In genomic region chr22:45576273-45576625, GRCh38 we compare ENCODE assay signal across 29 cellular contexts.
"Had no signal": no experiment of that assay in that cellular context is flagged by ENCODE, and none has a peak within 500 bp of the region (broad histone marks: within the 10 kb centered on the region; RNA-seq: fewer than 3 reads in every experiment).

No MANE protein-coding gene starts in this region.

- H3K4me2 ChIP-seq: hepatocyte, neural progenitor cell had no signal

- H3K27ac ChIP-seq: colonic mucosa, epithelial cell of prostate, gastrocnemius medialis, hepatocyte, neural progenitor cell, prostate gland, right atrium auricular region, skin epidermis, spleen, testis, tibial artery had no signal

- H3K36me3 Mint-ChIP-seq: stimulated activated memory B cell treated with anti-CD40 and anti-IgM and Interleukin-4, amounts not matched to agents 10 μg/mL and 1 μg/mL and 100 μg/mL, for 72 hours had no signal

- H3K4me1 ChIP-seq: colonic mucosa, gastrocnemius medialis, neural progenitor cell, prostate gland, right atrium auricular region, testis had no signal

- H3K36me3 ChIP-seq: colonic mucosa, gastrocnemius medialis, neural progenitor cell, prostate gland, spleen had no signal

- H2AFZ ChIP-seq: hepatocyte, neural progenitor cell had no signal

- H3K4me3 ChIP-seq: colonic mucosa, gastrocnemius medialis, hepatocyte, lung, mucosa of descending colon, neural progenitor cell, prostate gland, right atrium auricular region, skin epidermis, spleen, testis, tibial artery had no signal

- H3K4me1 Mint-ChIP-seq: endodermal cell had no signal

- H3K9me3 Mint-ChIP-seq: dendritic cell treated with granulocyte-macrophage colony-stimulating factor and Interleukin-4, amounts not matched to agents 40 ng/mL and 50 ng/mL, for 4 days; type B pancreatic cell had no signal

- H3K79me2 ChIP-seq: hepatocyte had no signal

- H3K27me3 ChIP-seq: colonic mucosa, hepatocyte, neural progenitor cell, right atrium auricular region, testis had no signal

- H3K27ac Mint-ChIP-seq: dendritic cell treated with granulocyte-macrophage colony-stimulating factor and Interleukin-4, amounts not matched to agents 40 ng/mL and 50 ng/mL, for 4 days; endodermal cell; mesothelial cell of epicardium; naive thymus-derived CD4-positive, alpha-beta T cell; nephron; neural progenitor cell; stimulated activated memory B cell treated with anti-CD40 and anti-IgM and Interleukin-4, amounts not matched to agents 10 μg/mL and 1 μg/mL and 100 μg/mL, for 72 hours; type B pancreatic cell had no signal

- ATAC-seq: gastrocnemius medialis; left colon; mucosa of descending colon; naive thymus-derived CD4-positive, alpha-beta T cell; stimulated activated memory B cell treated with anti-CD40 and anti-IgM and Interleukin-4, amounts not matched to agents 10 μg/mL and 1 μg/mL and 100 μg/mL, for 72 hours; stimulated activated naive CD8-positive, alpha-beta T cell treated with anti-CD3 and anti-CD28 coated beads, Interleukin-15, Interleukin-2, amounts not matched to agents 100 U/mL and 50 U/mL, for 24 hours had no signal

- H3K4me3 Mint-ChIP-seq: dendritic cell treated with granulocyte-macrophage colony-stimulating factor and Interleukin-4, amounts not matched to agents 40 ng/mL and 50 ng/mL, for 4 days; endodermal cell; mesothelial cell of epicardium; naive thymus-derived CD4-positive, alpha-beta T cell; nephron; neural progenitor cell; stimulated activated memory B cell treated with anti-CD40 and anti-IgM and Interleukin-4, amounts not matched to agents 10 μg/mL and 1 μg/mL and 100 μg/mL, for 72 hours; type B pancreatic cell had no signal

- H3K27me3 Mint-ChIP-seq: type B pancreatic cell had no signal

- H3K9ac ChIP-seq: neural progenitor cell had no signal

- DNase-seq: colonic mucosa; effector CD8-positive, alpha-beta T cell; endodermal cell; foreskin fibroblast; gastrocnemius medialis; head of caudate nucleus; kidney glomerular epithelial cell; left colon; mesenchymal stem cell; mucosa of descending colon; naive thymus-derived CD4-positive, alpha-beta T cell; stimulated activated CD4-positive, alpha-beta T cell treated with anti-CD3 and anti-CD28 coated beads, Interleukin-4, amount 100 ng/mL, for 4 hours; stimulated activated naive CD8-positive, alpha-beta T cell treated with anti-CD3 and anti-CD28 coated beads, Interleukin-15, Interleukin-2, amounts not matched to agents 100 U/mL and 50 U/mL, for 24 hours; substantia nigra; testis; tibial artery had no signal

- H3K9me3 ChIP-seq: colonic mucosa, gastrocnemius medialis, prostate gland, testis, tibial artery had no signal
